Comparison of ENCODE assay signal across 30 cellular contexts in genomic region chr1:202319381-202320080, GRCh38. TPM values are rescaled to one million over a fixed set of nuclear protein-coding genes. Genes with fewer than 3 reads are reported as not detected.
DNase-seq lines count a peak whose midpoint lies in the region; ATAC-seq and TF ChIP-seq lines count a peak whose summit lies in the region.
"Had no signal": no experiment of that assay in that cellular context is flagged by ENCODE, and none has a peak within 500 bp of the region (broad histone marks: within the 10 kb centered on the region; RNA-seq: fewer than 3 reads in every experiment).

No MANE protein-coding gene starts in this region.

- WGBS in mammary epithelial cell (ENCODE audit: low coverage, missing lambda C conversion rate): 70% methylated on average over 4 of the region's 4 CpGs

- dilution Hi-C loops in mammary epithelial cell (cut with HindIII; ENCODE audit: low sequenced_read_pairs): loop anchor here (5.0 kb wide), 2 partner anchors 42 to 322 kb away; no protein-coding TSS in a partner anchor

- no peak overlapping the region for H2AFZ ChIP-seq in mammary epithelial cell (ENCODE audit: low read depth, low read length)

- TF ChIP-seq CTCF in mammary epithelial cell (conservative IDR thresholded peaks at IDR 0.05 in 1 of 2, IDR thresholded peaks at IDR 0.05 in 1 of 2; ENCODE audit: extremely low read depth in 1 of 2, insufficient read depth in 1 of 2, low read depth in 1 of 2, low read length in 2 of 2) (no peak), breast epithelium (IDR thresholded peaks at IDR 0.05) (no peak), WERI-Rb-1 (IDR thresholded peaks at IDR 0.05; ENCODE audit: low read depth, low read length) (no peak)

- intact Hi-C loops in mammary epithelial cell (cut with micrococcal nuclease) (no loop called here), breast epithelium (cut with DNase I; ENCODE audit: low total_unique reads) (no loop called here)

- H3K4me1 ChIP-seq in mammary epithelial cell (ENCODE audit: insufficient read depth, low read length) (no peaks in the 10 kb centered on the region), breast epithelium (no peaks in the 10 kb centered on the region)
- H3K4me1 ChIP-seq: body of pancreas had no signal

- no peak overlapping the region for H3K27ac ChIP-seq in mammary epithelial cell (ENCODE audit: insufficient read depth, low read depth, low read length)
- no peak overlapping the region for H3K27ac ChIP-seq in breast epithelium
- no peak overlapping the region for H3K27ac ChIP-seq in WERI-Rb-1
- H3K27ac ChIP-seq: body of pancreas, dorsolateral prefrontal cortex, thoracic aorta had no signal

- H3K4me3 Mint-ChIP-seq in immature natural killer cell: no peak overlapping the region
- H3K4me3 Mint-ChIP-seq: activated T-cell treated with anti-CD3 and anti-CD28 coated beads, Interleukin-2, amount 50 U/mL, for 4 hours; B cell; CD4-positive, alpha-beta memory T cell; memory B cell had no signal

- H3K79me2 ChIP-seq in mammary epithelial cell (ENCODE audit: insufficient read depth, low read length): no peaks in the 10 kb centered on the region

- H3K36me3 ChIP-seq in mammary epithelial cell (ENCODE audit: insufficient read depth, low read length): no peaks in the 10 kb centered on the region
- no peaks in the 10 kb centered on the region for H3K36me3 ChIP-seq in breast epithelium
- H3K36me3 ChIP-seq in WERI-Rb-1: no peaks in the 10 kb centered on the region

- H3K4me2 ChIP-seq in mammary epithelial cell (ENCODE audit: insufficient read depth, low read depth, low read length): no peak overlapping the region
- H3K4me2 ChIP-seq: smooth muscle cell had no signal

- no peaks in the 10 kb centered on the region for H3K27me3 ChIP-seq in mammary epithelial cell (ENCODE audit: insufficient read depth, low read length)
- H3K27me3 ChIP-seq in breast epithelium: peaks cover 0 to 2% of the 10 kb centered on the region in 2 donors
- H3K27me3 ChIP-seq in WERI-Rb-1 (ENCODE audit: insufficient read depth, low read depth, severe bottlenecking): no peaks in the 10 kb centered on the region
- H3K27me3 ChIP-seq: body of pancreas, dorsolateral prefrontal cortex had no signal

- no peaks in the 10 kb centered on the region for H3K9me3 ChIP-seq in mammary epithelial cell (replicated peaks; ENCODE audit: insufficient read depth, low read length)
- no peaks in the 10 kb centered on the region for H3K9me3 ChIP-seq in breast epithelium
- no peaks in the 10 kb centered on the region for H3K9me3 ChIP-seq in WERI-Rb-1 (ENCODE audit: severe bottlenecking)
- H3K9me3 ChIP-seq: body of pancreas, thoracic aorta had no signal

- peak; percentile 24 for DNase-seq in mammary epithelial cell
- DNase-seq in breast epithelium (ENCODE audit: low spot score in 2 of 2): no peak
- DNase-seq in WERI-Rb-1: peak; percentile 10
- DNase-seq in immature natural killer cell: no peak
- no peak for DNase-seq in DMS79 treated with DMSO at 0.1 percent for 48 hours (lab: John Stamatoyannopoulos, UW)
- no peak for DNase-seq in NCI-H748 (lab: John Stamatoyannopoulos, UW; ENCODE audit: unreplicated experiment)
- DNase-seq: ACHN; activated CD4-positive, alpha-beta T cell treated with anti-CD3 and anti-CD28 coated beads for 1 hour; activated T-cell treated with anti-CD3 and anti-CD28 coated beads, Interleukin-2, amount 50 U/mL, for 4 hours; body of pancreas; CD4-positive, alpha-beta memory T cell; cerebellar nuclear complex; dorsolateral prefrontal cortex; EL; hippocampal formation; Karpas-422; MV-4-11; NCI-H146; NCI-H226; NCI-H526 treated with DMSO at 0.1 percent for 48 hours; posterior cingulate gyrus; right cardiac atrium; SHP77; stimulated activated naive CD4-positive, alpha-beta T cell treated with Interleukin-2 at 50 U/mL for 16 hours had no signal

- no peaks in the 10 kb centered on the region for H4K20me1 ChIP-seq in mammary epithelial cell (ENCODE audit: insufficient read depth, low read length)

- peaks cover 8 to 13% (median 10%) of the 10 kb centered on the region in 3 donors for H3K36me3 Mint-ChIP-seq in immature natural killer cell
- H3K36me3 Mint-ChIP-seq: CD4-positive, alpha-beta memory T cell; memory B cell had no signal

- H3K9me3 Mint-ChIP-seq in immature natural killer cell: peaks cover 0 to 3% (median 0%) of the 10 kb centered on the region in 6 donors
- H3K9me3 Mint-ChIP-seq: activated T-cell treated with anti-CD3 and anti-CD28 coated beads, Interleukin-2, amount 50 U/mL, for 4 hours; CD4-positive, alpha-beta memory T cell; memory B cell had no signal

- H3K27me3 Mint-ChIP-seq in immature natural killer cell (ENCODE audit: low read depth in 3 of 3): peaks cover 3 to 7% (median 4%) of the 10 kb centered on the region in 3 donors
- H3K27me3 Mint-ChIP-seq: B cell had no signal

- no peak for ATAC-seq in GM18870 (IDR thresholded peaks at IDR 0.05; ENCODE audit: unreplicated experiment)
- ATAC-seq: activated T-cell treated with anti-CD3 and anti-CD28 coated beads, Interleukin-2, amount 50 U/mL, for 4 hours; body of pancreas; left lobe of liver; right cardiac atrium had no signal

- in situ Hi-C loops in mammary epithelial cell (cut with MboI; ENCODE audit: low sequenced_read_pairs in 2 of 2): loop anchor here in 1 of 2 donors (5.0 kb wide), 1 partner anchor 132 kb away; no protein-coding TSS in a partner anchor

- no peak overlapping the region for H3K4me3 ChIP-seq in mammary epithelial cell (replicated peaks in 1 of 3; ENCODE audit: insufficient read depth in 1 of 3, low read depth in 2 of 3, low read length in 3 of 3)
- H3K4me3 ChIP-seq in breast epithelium: no peak overlapping the region
- H3K4me3 ChIP-seq in WERI-Rb-1 (ENCODE audit: low read depth, low read length): no peak overlapping the region
- H3K4me3 ChIP-seq: body of pancreas, dorsolateral prefrontal cortex, smooth muscle cell, thoracic aorta had no signal

- H3K4me1 Mint-ChIP-seq in immature natural killer cell: peaks cover 0 to 2% of the 10 kb centered on the region in 2 donors
- H3K4me1 Mint-ChIP-seq: B cell, memory B cell had no signal

- no TSS peak for BruUV-seq in mammary epithelial cell (replicated peaks; lab: Mats Ljungman, UMichigan)

- CTCF ChIA-PET in mammary epithelial cell (lab: Charles Lee; ENCODE audit: low non-redundant PET): no interaction called here

- H3K27ac Mint-ChIP-seq in immature natural killer cell: peak overlapping the region in 4 of 6 donors; percentile 12 to 59 (median 27)
- H3K27ac Mint-ChIP-seq: B cell, memory B cell had no signal

- TF ChIP-seq POLR2A in breast epithelium (IDR thresholded peaks at IDR 0.05): no peak

- H3K9ac ChIP-seq in mammary epithelial cell (ENCODE audit: insufficient read depth, low read length): no peak overlapping the region

RNA-seq across cellular contexts. Expression of gene UBE2T, which starts 22.2 kb away (rescaled TPM):
- total RNA-seq in mammary epithelial cell (10 to 100 TPM; 11.0 to 34.7 TPM), breast epithelium (1 to 10 TPM; 1.4 to 6.0 (median 2.6) TPM)
- polyA plus RNA-seq in mammary epithelial cell (89.1 TPM), immature natural killer cell (1 to 10 TPM; 4.2 to 6.2 (median 6.1) TPM)
- 17.7 TPM for polyA minus RNA-seq in mammary epithelial cell

RNA-seq across cellular contexts. Expression of gene PPP1R12B, which starts 29.0 kb away (rescaled TPM):
- total RNA-seq in mammary epithelial cell: 10 to 100 TPM; 13.5 to 42.0 TPM
- 5.0 TPM for polyA plus RNA-seq in mammary epithelial cell
- polyA minus RNA-seq in mammary epithelial cell: 15.6 TPM
- total RNA-seq in breast epithelium: 100 to 1,000 TPM in 1 of 3 donors, 10 to 100 TPM in 2; 76.4 to 123 (median 90.7) TPM
- polyA plus RNA-seq in immature natural killer cell: 1 to 10 TPM; 3.8 to 8.3 (median 4.3) TPM

Comparison
In these comparisons a context has a peak if more than half of its experiments do, and no peak if none do; other contexts are left out.
1. DNase-seq: peak in mammary epithelial cell (single experiment) and WERI-Rb-1 (single experiment); none in breast epithelium (0 of 2), immature natural killer cell (0 of 3), DMS79 treated with DMSO at 0.1 percent for 48 hours (single experiment) and NCI-H748 (single experiment).